ENCODE assay signal across 24 cellular contexts in genomic region chr1:41745022-41745421, GRCh38.
DNase-seq lines count a peak whose midpoint lies in the region; ATAC-seq, FAIRE-seq and TF ChIP-seq lines count a peak whose summit lies in the region.
"Had no signal": no experiment of that assay in that cellular context is flagged by ENCODE, and none has a peak within 500 bp of the region (broad histone marks: within the 10 kb centered on the region; RNA-seq: fewer than 3 reads in every experiment).

No MANE protein-coding gene starts in this region.

- H3K27me3 ChIP-seq in HepG2 (ENCODE audit: control insufficient read depth in 1 of 2, insufficient read depth in 2 of 2, low read length in 2 of 2) = no peaks in the 10 kb centered on the region
- H3K27me3 ChIP-seq: body of pancreas, esophagus squamous epithelium, spleen had no signal

- TF ChIP-seq EP300 in HepG2 (IDR thresholded peaks at IDR 0.05; ENCODE audit: low read depth in 2 of 2, low read length in 2 of 2) = no peak
- no peak for TF ChIP-seq EP300 in HepG2 (CRISPR knock-in tag; IDR thresholded peaks at IDR 0.05; ENCODE audit: borderline replicate concordance)

- CTCF ChIA-PET in HepG2 (lab: Yijun Ruan, JAX; ENCODE audit: low intra/inter-chr PET ratio, low total read pairs) = no interaction called here
- CTCF ChIA-PET in RWPE1 (lab: Yijun Ruan, JAX) = interaction anchor here (0.6 kb wide), 1 partner anchor 13 kb away, joined by 5 read pairs; no protein-coding TSS in a partner anchor

- no peak for TF ChIP-seq RAD21 in HepG2 (CRISPR knock-in tag; IDR thresholded peaks at IDR 0.05)

- H3K9me3 Mint-ChIP-seq in stimulated activated naive CD8-positive, alpha-beta T cell treated with anti-CD3 and anti-CD28 coated beads, Interleukin-15, Interleukin-2, amounts not matched to agents 100 ng/mL and 50 ng/mL, for 24 hours = no peaks in the 10 kb centered on the region
- H3K9me3 Mint-ChIP-seq in activated T-helper 1 cell treated with anti-CD3 and anti-CD28 coated beads, Interleukin-12 subunit alpha, Interleukin-12 subunit beta, Interleukin-2, Interleukin-4 antibody, amounts not matched to agents 30 ng/mL and 10 ng/mL and 1 ng/mL, durations not matched to agents 14 hours and 24 hours and 36 hours = no peaks in the 10 kb centered on the region
- H3K9me3 Mint-ChIP-seq: activated naive CD8-positive, alpha-beta T cell treated with anti-CD3 and anti-CD28 coated beads, Interleukin-2, amount 10 ng/mL, durations not matched to agents 7 days and 5 days; CD4-positive, CD25-positive, alpha-beta regulatory T cell; effector memory CD8-positive, alpha-beta T cell; neural crest cell; T-cell had no signal

- no peaks in the 10 kb centered on the region for H3K36me3 ChIP-seq in HepG2 (replicated peaks in 1 of 2; ENCODE audit: control insufficient read depth in 1 of 2, insufficient read depth in 2 of 2, low read length in 2 of 2)
- H3K36me3 ChIP-seq: esophagus squamous epithelium, spleen had no signal

- H3K9ac ChIP-seq in HepG2 (ENCODE audit: insufficient read depth, low read depth, low read length) = no peak overlapping the region

- H3K4me1 ChIP-seq in HepG2 (ENCODE audit: insufficient read depth, low read length) = no peaks in the 10 kb centered on the region

- H3K4me3 Mint-ChIP-seq in stimulated activated naive CD8-positive, alpha-beta T cell treated with anti-CD3 and anti-CD28 coated beads, Interleukin-15, Interleukin-2, amounts not matched to agents 100 ng/mL and 50 ng/mL, for 24 hours = no peak overlapping the region
- no peak overlapping the region for H3K4me3 Mint-ChIP-seq in activated T-helper 1 cell treated with anti-CD3 and anti-CD28 coated beads, Interleukin-12 subunit alpha, Interleukin-12 subunit beta, Interleukin-2, Interleukin-4 antibody, amounts not matched to agents 30 ng/mL and 10 ng/mL and 1 ng/mL, durations not matched to agents 14 hours and 24 hours and 36 hours
- H3K4me3 Mint-ChIP-seq: activated naive CD8-positive, alpha-beta T cell treated with anti-CD3 and anti-CD28 coated beads, Interleukin-2, amount 10 ng/mL, durations not matched to agents 7 days and 5 days; CD4-positive, CD25-positive, alpha-beta regulatory T cell; effector memory CD8-positive, alpha-beta T cell; neural crest cell; T-cell had no signal

- H3K36me3 Mint-ChIP-seq in stimulated activated naive CD8-positive, alpha-beta T cell treated with anti-CD3 and anti-CD28 coated beads, Interleukin-15, Interleukin-2, amounts not matched to agents 100 ng/mL and 50 ng/mL, for 24 hours (ENCODE audit: low read depth) = no peaks in the 10 kb centered on the region
- peaks cover 5% of the 10 kb centered on the region for H3K36me3 Mint-ChIP-seq in activated T-helper 1 cell treated with anti-CD3 and anti-CD28 coated beads, Interleukin-12 subunit alpha, Interleukin-12 subunit beta, Interleukin-2, Interleukin-4 antibody, amounts not matched to agents 30 ng/mL and 10 ng/mL and 1 ng/mL, durations not matched to agents 14 hours and 24 hours and 36 hours (ENCODE audit: low read depth)
- H3K36me3 Mint-ChIP-seq: activated naive CD8-positive, alpha-beta T cell treated with anti-CD3 and anti-CD28 coated beads, Interleukin-2, amount 10 ng/mL, durations not matched to agents 7 days and 5 days; CD4-positive, CD25-positive, alpha-beta regulatory T cell; T-cell had no signal

- intact Hi-C loops in activated T-helper 1 cell treated with anti-CD3 and anti-CD28 coated beads, Interleukin-12 subunit alpha, Interleukin-12 subunit beta, Interleukin-2, Interleukin-4 antibody, amounts not matched to agents 30 ng/mL and 10 ng/mL and 1 ng/mL, durations not matched to agents 14 hours and 24 hours and 36 hours (cut with micrococcal nuclease) = no loop called here
- intact Hi-C loops in HepG2 (cut with micrococcal nuclease; ENCODE audit: unreplicated experiment) = no loop called here

- H2AFZ ChIP-seq in HepG2 (ENCODE audit: low read length) = no peak overlapping the region

- no peak for TF ChIP-seq POLR2A in HepG2 (IDR thresholded peaks at IDR 0.05; ENCODE audit: insufficient read depth in 1 of 2, low read depth in 2 of 2, low read length in 2 of 2)

- no peak for DNase-seq in stimulated activated naive CD8-positive, alpha-beta T cell treated with anti-CD3 and anti-CD28 coated beads, Interleukin-15, Interleukin-2, amounts not matched to agents 100 U/mL and 50 U/mL, for 24 hours
- no peak for DNase-seq in activated T-helper 1 cell treated with anti-CD3 and anti-CD28 coated beads, Interleukin-12 subunit alpha, Interleukin-12 subunit beta, Interleukin-2, Interleukin-4 antibody, amounts not matched to agents 30 ng/mL and 10 ng/mL and 1 ng/mL, durations not matched to agents 14 hours and 24 hours and 36 hours (ENCODE audit: low spot score)
- DNase-seq in DMS153 treated with DMSO at 0.1 percent for 48 hours (lab: John Stamatoyannopoulos, UW; ENCODE audit: unreplicated experiment) (no peak), HepG2 (ENCODE audit: low spot score) (no peak), RWPE1 (ENCODE audit: low spot score) (no peak), SKM-1 (lab: John Stamatoyannopoulos, UW; ENCODE audit: unreplicated experiment) (no peak)
- DNase-seq: activated CD4-positive, alpha-beta T cell treated with anti-CD3 and anti-CD28 coated beads, Interleukin-2, amount 50 U/mL, for 4 hours; activated naive CD8-positive, alpha-beta T cell treated with anti-CD3 and anti-CD28 coated beads, Interleukin-2, amount 10 ng/mL, durations not matched to agents 7 days and 5 days; activated T-cell treated with anti-CD3 and anti-CD28 coated beads, Interleukin-2, amount 50 U/mL, for 48 hours; body of pancreas; CD4-positive, CD25-positive, alpha-beta regulatory T cell; DMS53; effector memory CD8-positive, alpha-beta T cell; esophagus squamous epithelium; left cardiac atrium; NCI-H1092; NCI-H2081 treated with DMSO at 0.1 percent for 48 hours; spleen; T-cell had no signal

- H3K27ac ChIP-seq in HepG2 (ENCODE audit: extremely low read length, insufficient read depth, low read length) (no peak overlapping the region), RWPE1 (no peak overlapping the region)
- H3K27ac ChIP-seq: body of pancreas, esophagus squamous epithelium, spleen had no signal

- no peaks in the 10 kb centered on the region for H3K27me3 Mint-ChIP-seq in stimulated activated naive CD8-positive, alpha-beta T cell treated with anti-CD3 and anti-CD28 coated beads, Interleukin-15, Interleukin-2, amounts not matched to agents 100 ng/mL and 50 ng/mL, for 24 hours
- H3K27me3 Mint-ChIP-seq in activated T-helper 1 cell treated with anti-CD3 and anti-CD28 coated beads, Interleukin-12 subunit alpha, Interleukin-12 subunit beta, Interleukin-2, Interleukin-4 antibody, amounts not matched to agents 30 ng/mL and 10 ng/mL and 1 ng/mL, durations not matched to agents 14 hours and 24 hours and 36 hours (ENCODE audit: insufficient read depth) = no peaks in the 10 kb centered on the region
- H3K27me3 Mint-ChIP-seq: CD4-positive, CD25-positive, alpha-beta regulatory T cell; effector memory CD8-positive, alpha-beta T cell; T-cell had no signal

- BruUV-seq in HepG2 (replicated peaks; lab: Mats Ljungman, UMichigan) = no TSS peak

- no peak for TF ChIP-seq CTCF in HepG2 (CRISPR knock-in tag; IDR thresholded peaks at IDR 0.05)
- TF ChIP-seq CTCF in RWPE1 (conservative IDR thresholded peaks at IDR 0.05; ENCODE audit: low read depth) = no peak

- 0% methylated on average over 2 of the region's 2 CpGs for WGBS in HepG2 (ENCODE audit: low lambda C conversion rate)

- H3K27ac Mint-ChIP-seq in stimulated activated naive CD8-positive, alpha-beta T cell treated with anti-CD3 and anti-CD28 coated beads, Interleukin-15, Interleukin-2, amounts not matched to agents 100 ng/mL and 50 ng/mL, for 24 hours = peak overlapping the region; percentile 94
- H3K27ac Mint-ChIP-seq in activated T-helper 1 cell treated with anti-CD3 and anti-CD28 coated beads, Interleukin-12 subunit alpha, Interleukin-12 subunit beta, Interleukin-2, Interleukin-4 antibody, amounts not matched to agents 30 ng/mL and 10 ng/mL and 1 ng/mL, durations not matched to agents 14 hours and 24 hours and 36 hours = peak overlapping the region; percentile 34
- H3K27ac Mint-ChIP-seq: activated naive CD8-positive, alpha-beta T cell treated with anti-CD3 and anti-CD28 coated beads, Interleukin-2, amount 10 ng/mL, durations not matched to agents 7 days and 5 days; CD4-positive, CD25-positive, alpha-beta regulatory T cell; effector memory CD8-positive, alpha-beta T cell; T-cell had no signal

- no peak for FAIRE-seq in HepG2 (lab: Jason Lieb, UNC)

- in situ Hi-C loops in HepG2 (cut with HindIII; ENCODE audit: extremely low pct_ligation_motif_present, low pct_unique_long_range_greater_than_20kb) = no loop called here

- no peak overlapping the region for H3K4me3 ChIP-seq in HepG2 (replicated peaks in 1 of 3; ENCODE audit: insufficient read depth in 1 of 3, low read depth in 2 of 3, low read length in 3 of 3)
- H3K4me3 ChIP-seq: body of pancreas, esophagus squamous epithelium, spleen had no signal

- H4K20me1 ChIP-seq in HepG2 (ENCODE audit: insufficient read depth, low read length) = no peaks in the 10 kb centered on the region

- H3K4me2 ChIP-seq in HepG2 (ENCODE audit: low read depth, low read length) = no peak overlapping the region

- peaks cover 94% of the 10 kb centered on the region for H3K4me1 Mint-ChIP-seq in stimulated activated naive CD8-positive, alpha-beta T cell treated with anti-CD3 and anti-CD28 coated beads, Interleukin-15, Interleukin-2, amounts not matched to agents 100 ng/mL and 50 ng/mL, for 24 hours (ENCODE audit: low read depth)
- H3K4me1 Mint-ChIP-seq in activated T-helper 1 cell treated with anti-CD3 and anti-CD28 coated beads, Interleukin-12 subunit alpha, Interleukin-12 subunit beta, Interleukin-2, Interleukin-4 antibody, amounts not matched to agents 30 ng/mL and 10 ng/mL and 1 ng/mL, durations not matched to agents 14 hours and 24 hours and 36 hours (ENCODE audit: low read depth) = peaks cover 94% of the 10 kb centered on the region
- H3K4me1 Mint-ChIP-seq: neural crest cell had no signal

- H3K79me2 ChIP-seq in HepG2 (ENCODE audit: insufficient read depth, low read length) = no peaks in the 10 kb centered on the region

- ATAC-seq in stimulated activated naive CD8-positive, alpha-beta T cell treated with anti-CD3 and anti-CD28 coated beads, Interleukin-15, Interleukin-2, amounts not matched to agents 100 U/mL and 50 U/mL, for 24 hours = no peak
- ATAC-seq in GM21786 (IDR thresholded peaks at IDR 0.05; ENCODE audit: unreplicated experiment) (peak; percentile 57), HepG2 (no peak)
- ATAC-seq: body of pancreas; effector memory CD8-positive, alpha-beta T cell; HCT116; left cardiac atrium; Right ventricle myocardium inferior; T-cell had no signal

- POLR2A ChIA-PET in HepG2 (lab: Yijun Ruan, JAX) (no interaction called here), RWPE1 (lab: Yijun Ruan, JAX; ENCODE audit: low non-redundant PET) (no interaction called here)

- H3K9me3 ChIP-seq in HepG2 (ENCODE audit: low read length) = no peaks in the 10 kb centered on the region
- H3K9me3 ChIP-seq: body of pancreas, esophagus squamous epithelium, spleen had no signal

TF ChIP-seq in HepG2, 621 proteins besides CTCF, POLR2A, EP300 and RAD21 (continues in another document):
- no peak for TF ChIP-seq ZNF563 (CRISPR knock-in tag; IDR thresholded peaks at IDR 0.05)
- no peak for TF ChIP-seq ZNF598 (CRISPR knock-in tag; IDR thresholded peaks at IDR 0.05; ENCODE audit: borderline replicate concordance)
- no peak for TF ChIP-seq ZNF614 (CRISPR knock-in tag; IDR thresholded peaks at IDR 0.05; ENCODE audit: borderline replicate concordance)
- TF ChIP-seq ZNF644 (CRISPR knock-in tag; IDR thresholded peaks at IDR 0.05; ENCODE audit: low read depth) = no peak
